Comparison of ENCODE assay signal across 15 cellular contexts in the genomic region with DNA sequence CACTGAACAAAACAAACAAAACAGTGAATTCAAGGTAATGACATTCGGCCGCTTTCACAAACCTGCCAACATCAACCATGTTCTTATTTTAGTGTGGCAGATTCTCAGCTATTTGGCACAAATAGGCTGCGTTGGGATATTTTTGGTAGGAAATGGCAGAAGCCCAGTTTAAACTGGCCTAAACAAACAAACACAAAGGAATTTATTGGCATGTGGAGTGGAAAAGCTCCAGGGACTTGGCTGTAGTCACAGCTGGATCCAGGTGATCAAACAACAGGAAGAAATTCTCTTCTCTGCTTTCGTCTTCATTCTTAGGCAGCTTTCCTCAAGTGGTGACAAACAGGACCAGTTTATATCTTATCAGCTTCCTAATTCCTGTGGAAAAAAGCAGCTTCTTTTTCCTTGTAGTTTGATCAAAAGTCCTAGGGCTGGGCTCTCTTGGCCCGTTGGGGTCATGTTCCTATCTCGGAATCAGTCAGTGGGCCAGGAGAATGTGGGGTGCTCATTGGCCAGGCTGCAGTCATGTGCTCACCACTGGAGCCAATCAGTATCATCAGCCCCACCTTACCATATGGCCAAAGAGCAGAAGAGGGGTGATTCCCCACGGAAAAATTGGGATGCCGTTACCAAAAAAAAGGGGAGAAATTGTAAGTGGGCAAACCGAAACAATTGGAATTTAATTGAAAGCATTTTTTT. TPM values are rescaled to one million over a fixed set of nuclear protein-coding genes. Genes with fewer than 3 reads are reported as not detected.
DNase-seq lines count a peak whose midpoint lies in the region; ATAC-seq and TF ChIP-seq lines count a peak whose summit lies in the region.
"Had no signal": no experiment of that assay in that cellular context is flagged by ENCODE, and none has a peak within 500 bp of the region (broad histone marks: within the 10 kb centered on the region; RNA-seq: fewer than 3 reads in every experiment).

No MANE protein-coding gene starts in this region.

- H3K4me3 ChIP-seq in SU-DHL-6 (ENCODE audit: insufficient read depth, low read length, poor library complexity, severe bottlenecking) (no peak overlapping the region), aorta (ENCODE audit: low read length in 2 of 2) (no peak overlapping the region)
- H3K4me3 ChIP-seq: heart left ventricle, upper lobe of left lung had no signal

- H3K36me3 ChIP-seq in SU-DHL-6 (ENCODE audit: low read length) (0 out of 2 replicates have a peak, but pooled peaks cover 6% of the 10 kb centered on the region), aorta (ENCODE audit: control insufficient read depth in 1 of 2, insufficient read depth in 2 of 2, low read length in 1 of 2) (no peaks in the 10 kb centered on the region)
- H3K36me3 ChIP-seq: heart left ventricle, upper lobe of left lung had no signal

- intact Hi-C loops in natural killer cell (cut with micrococcal nuclease) (no loop called here), aorta (cut with DNase I) (no loop called here)

- H3K4me1 ChIP-seq in aorta (ENCODE audit: control insufficient read depth in 1 of 2, insufficient read depth in 2 of 2, low read length in 2 of 2), result peaks cover 9 to 17% of the 10 kb centered on the region in 2 donors
- H3K4me1 ChIP-seq: upper lobe of left lung had no signal

- no peaks in the 10 kb centered on the region for H3K27me3 Mint-ChIP-seq in natural killer cell (ENCODE audit: low read depth in 2 of 2)
- H3K27me3 Mint-ChIP-seq in natural killer cell treated with Interleukin-12 subunit alpha and Interleukin-12 subunit beta and Interleukin-15 and Interleukin-18, amount 100 ng/mL, for 72 hours, result no peaks in the 10 kb centered on the region
- H3K27me3 Mint-ChIP-seq: B cell had no signal

- WGBS in aorta, 2 donors, result 32 to 35% methylated on average over 9 of the region's 9 CpGs

- H3K4me1 Mint-ChIP-seq in natural killer cell, result peaks cover 80 to 86% of the 10 kb centered on the region in 2 donors
- H3K4me1 Mint-ChIP-seq in natural killer cell treated with Interleukin-12 subunit alpha and Interleukin-12 subunit beta and Interleukin-15 and Interleukin-18, amount 100 ng/mL, for 72 hours (ENCODE audit: low read depth in 2 of 2), result peaks cover 57 to 77% of the 10 kb centered on the region in 2 donors

- H3K4me3 Mint-ChIP-seq in natural killer cell, result no peak overlapping the region
- H3K4me3 Mint-ChIP-seq in natural killer cell treated with Interleukin-12 subunit alpha and Interleukin-12 subunit beta and Interleukin-15 and Interleukin-18, amount 100 ng/mL, for 72 hours, result no peak overlapping the region
- H3K4me3 Mint-ChIP-seq: B cell; T-helper 1 cell treated with Interleukin-12 subunit alpha and Interleukin-12 subunit beta and Interleukin-4 antibody, amounts not matched to agents 30 μg/mL and 1 μg/mL, for 36 hours had no signal

- H3K4me2 ChIP-seq in SU-DHL-6 (ENCODE audit: low read depth, low read length, poor library complexity, severe bottlenecking), result no peak overlapping the region
- H3K4me2 ChIP-seq: KMS-11 had no signal

- no peaks in the 10 kb centered on the region for H3K9me3 Mint-ChIP-seq in natural killer cell
- H3K9me3 Mint-ChIP-seq in natural killer cell treated with Interleukin-12 subunit alpha and Interleukin-12 subunit beta and Interleukin-15 and Interleukin-18, amount 100 ng/mL, for 72 hours, result peaks cover 3% of the 10 kb centered on the region
- H3K9me3 Mint-ChIP-seq: T-helper 1 cell treated with Interleukin-12 subunit alpha and Interleukin-12 subunit beta and Interleukin-4 antibody, amounts not matched to agents 30 μg/mL and 1 μg/mL, for 36 hours had no signal

- H3K27ac Mint-ChIP-seq in natural killer cell, result peak overlapping the region; percentile 39 to 49
- H3K27ac Mint-ChIP-seq in natural killer cell treated with Interleukin-12 subunit alpha and Interleukin-12 subunit beta and Interleukin-15 and Interleukin-18, amount 100 ng/mL, for 72 hours, result peak overlapping the region in 1 of 2 donors; percentile 58
- H3K27ac Mint-ChIP-seq: B cell; T-helper 1 cell treated with Interleukin-12 subunit alpha and Interleukin-12 subunit beta and Interleukin-4 antibody, amounts not matched to agents 30 μg/mL and 1 μg/mL, for 36 hours had no signal

- no peaks in the 10 kb centered on the region for H3K9me3 ChIP-seq in SU-DHL-6 (ENCODE audit: insufficient read depth, low read length)
- no peaks in the 10 kb centered on the region for H3K9me3 ChIP-seq in aorta (ENCODE audit: control insufficient read depth, low read length)
- H3K9me3 ChIP-seq: heart left ventricle, upper lobe of left lung had no signal

- TF ChIP-seq CTCF in natural killer cell (IDR thresholded peaks at IDR 0.05) (no peak), SU-DHL-6 (IDR thresholded peaks at IDR 0.05; ENCODE audit: insufficient read depth, low read length, poor library complexity, severe bottlenecking) (no peak)

- H3K27me3 ChIP-seq in SU-DHL-6 (ENCODE audit: low read length) (no peaks in the 10 kb centered on the region), aorta (ENCODE audit: control insufficient read depth in 1 of 2, insufficient read depth in 2 of 2, low read length in 1 of 2) (no peaks in the 10 kb centered on the region)
- H3K27me3 ChIP-seq: heart left ventricle, upper lobe of left lung had no signal

- H3K27ac ChIP-seq in SU-DHL-6 (ENCODE audit: low read depth, low read length) (peak overlapping the region; percentile 74), aorta (ENCODE audit: low read depth in 1 of 2, low read length in 2 of 2) (peak overlapping the region; percentile 74 to 90)
- H3K27ac ChIP-seq: heart left ventricle, KMS-11, upper lobe of left lung had no signal

- ATAC-seq in natural killer cell (no peak), aorta (ENCODE audit: low FRiP score) (peak; percentile 53), GM21576 (IDR thresholded peaks at IDR 0.05; ENCODE audit: unreplicated experiment) (no peak)
- no peak for ATAC-seq in natural killer cell treated with Interleukin-12 subunit alpha and Interleukin-12 subunit beta and Interleukin-15 and Interleukin-18, amount 100 ng/mL, for 72 hours
- ATAC-seq: heart left ventricle had no signal

- H3K36me3 Mint-ChIP-seq in natural killer cell, result no peaks in the 10 kb centered on the region
- peaks cover 18% of the 10 kb centered on the region for H3K36me3 Mint-ChIP-seq in natural killer cell treated with Interleukin-12 subunit alpha and Interleukin-12 subunit beta and Interleukin-15 and Interleukin-18, amount 100 ng/mL, for 72 hours

- no peak for DNase-seq in natural killer cell
- no peak for DNase-seq in natural killer cell treated with Interleukin-12 subunit alpha and Interleukin-12 subunit beta and Interleukin-15 and Interleukin-18, amount 100 ng/mL, for 72 hours (ENCODE audit: low spot score)
- peak; percentile 30 for DNase-seq in iPS-NIHi7 (ENCODE audit: extremely low spot score)
- DNase-seq in aorta, result no peak
- DNase-seq in COLO829 (ENCODE audit: low spot score), result no peak
- no peak for DNase-seq in activated effector memory CD4-positive, alpha-beta T cell treated with anti-CD3 and anti-CD28 coated beads, Interleukin-2, amount 50 U/mL, for 16 hours
- DNase-seq: activated CD8-positive, alpha-beta T cell treated with anti-CD3 and anti-CD28 coated beads, Interleukin-2, amount 10 ng/mL, durations not matched to agents 7 days and 5 days; heart left ventricle; retina; upper lobe of left lung had no signal

- peaks cover 90% of the 10 kb centered on the region for H3K79me2 ChIP-seq in SU-DHL-6 (ENCODE audit: insufficient read depth, low read length)

- no peak overlapping the region for H2AFZ ChIP-seq in SU-DHL-6 (ENCODE audit: low read depth, low read length, severe bottlenecking)

- H3F3A ChIP-seq in SU-DHL-6 (ENCODE audit: insufficient read depth), result peaks cover 31% of the 10 kb centered on the region

- no peaks in the 10 kb centered on the region for H4K20me1 ChIP-seq in SU-DHL-6 (ENCODE audit: low read depth, low read length)

- H3K9ac ChIP-seq in SU-DHL-6 (ENCODE audit: low read length), result no peak overlapping the region
- H3K9ac ChIP-seq: KMS-11 had no signal

- H3K9me2 ChIP-seq in SU-DHL-6 (replicated peaks; ENCODE audit: insufficient read depth, low read length), result no peaks in the 10 kb centered on the region

RNA-seq across cellular contexts. Expression of gene C12orf75, which starts 22.6 kb away (rescaled TPM):
- total RNA-seq in natural killer cell (100 to 1,000 TPM; 121 to 131 (median 128) TPM), aorta (100 to 1,000 TPM in 1 of 2 donors, 10 to 100 TPM in 1; 75.9 to 153 TPM)
- total RNA-seq in natural killer cell treated with Interleukin-12 subunit alpha and Interleukin-12 subunit beta and Interleukin-15 and Interleukin-18, amount 100 ng/mL, for 72 hours, result 100 to 1,000 TPM in 1 of 2 donors, 10 to 100 TPM in 1; 65.5 to 159 TPM
- 100 to 1,000 TPM; 306 to 661 TPM for polyA plus RNA-seq in aorta
